In genomic region chr9:117691367-117691766, GRCh38 we compare ENCODE assay signal across 18 cellular contexts. TPM values are rescaled to one million over a fixed set of nuclear protein-coding genes. Genes with fewer than 3 reads are reported as not detected.
DNase-seq lines count a peak whose midpoint lies in the region; ATAC-seq and TF ChIP-seq lines count a peak whose summit lies in the region.
"Had no signal": no experiment of that assay in that cellular context is flagged by ENCODE, and none has a peak within 500 bp of the region (broad histone marks: within the 10 kb centered on the region; RNA-seq: fewer than 3 reads in every experiment).

No MANE protein-coding gene starts in this region.

- H3K27me3 Mint-ChIP-seq in T-cell = peaks cover 3 to 4% of the 10 kb centered on the region in 2 donors

- no peak overlapping the region for H3K27ac Mint-ChIP-seq in T-cell
- H3K27ac Mint-ChIP-seq: CD14-positive monocyte; CD8-positive, alpha-beta T cell; H9; IgD-negative memory B cell had no signal

- no peaks in the 10 kb centered on the region for H3K4me1 Mint-ChIP-seq in T-cell

- H3K27ac ChIP-seq in osteoblast (ENCODE audit: low read depth, low read length) = no peak overlapping the region
- H3K27ac ChIP-seq in left lung = no peak overlapping the region
- H3K27ac ChIP-seq: A549, GM23248 had no signal

- H3K9me3 ChIP-seq in osteoblast (ENCODE audit: low read depth, low read length) = no peaks in the 10 kb centered on the region
- H3K9me3 ChIP-seq in left lung = no peaks in the 10 kb centered on the region
- H3K9me3 ChIP-seq: A549 had no signal

- H3K36me3 Mint-ChIP-seq in T-cell = no peaks in the 10 kb centered on the region
- H3K36me3 Mint-ChIP-seq: CD14-positive monocyte; CD8-positive, alpha-beta T cell had no signal

- no peak overlapping the region for H2AFZ ChIP-seq in osteoblast (ENCODE audit: low read length)
- H2AFZ ChIP-seq: GM23248 had no signal

- CTCF ChIA-PET in T-cell (lab: Charles Lee) = no interaction called here

- TF ChIP-seq CTCF in osteoblast (IDR thresholded peaks at IDR 0.05; ENCODE audit: extremely low read depth, low read depth, low read length) (no peak), left lung (IDR thresholded peaks at IDR 0.05) (no peak)

- DNase-seq in EL (peak; percentile 32), LHCN-M2 (ENCODE audit: low read depth) (peak; percentile 46), dermis microvascular lymphatic vessel endothelial cell (ENCODE audit: low read depth in 2 of 2) (peak; percentile 70 to 72), osteoblast (ENCODE audit: insufficient read length, low spot score, missing footprints) (no peak), T-cell (no peak), left lung (no peak), T1000 (lab: John Stamatoyannopoulos, UW) (no peak)
- DNase-seq: CD8-positive, alpha-beta T cell; COR-L47; DMS153; DMS79 treated with DMSO at 0.1 percent for 48 hours; GM23248; H9 had no signal

- no peaks in the 10 kb centered on the region for H3K27me3 ChIP-seq in osteoblast (ENCODE audit: insufficient read depth, low read length)
- no peaks in the 10 kb centered on the region for H3K27me3 ChIP-seq in left lung

- no peaks in the 10 kb centered on the region for H3K79me2 ChIP-seq in osteoblast (ENCODE audit: insufficient read depth, low read length)

- no peaks in the 10 kb centered on the region for H4K20me1 ChIP-seq in osteoblast (ENCODE audit: insufficient read depth, low read length)

- H3K4me1 ChIP-seq in osteoblast (ENCODE audit: insufficient read depth, low read length) (peaks cover 14% of the 10 kb centered on the region), left lung (peaks cover 0 to 5% of the 10 kb centered on the region in 2 donors)
- H3K4me1 ChIP-seq: A549 had no signal

- no peak overlapping the region for H3K4me3 ChIP-seq in osteoblast (ENCODE audit: insufficient read depth, low read length)
- no peak overlapping the region for H3K4me3 ChIP-seq in left lung
- H3K4me3 ChIP-seq: A549, GM12878, GM23248 had no signal

- ATAC-seq in HG02884 (IDR thresholded peaks at IDR 0.05; ENCODE audit: unreplicated experiment) (no peak), T-cell (replicated peaks in 1 of 4) (no peak), left lung (no peak)
- ATAC-seq: A549; CD8-positive, alpha-beta T cell; GM12878 had no signal

- POLR2A ChIA-PET in T-cell (lab: Charles Lee) = no interaction called here

- H3K4me3 Mint-ChIP-seq in T-cell = no peak overlapping the region
- H3K4me3 Mint-ChIP-seq: CD14-positive monocyte; CD8-positive, alpha-beta T cell; H9; IgD-negative memory B cell had no signal

- intact Hi-C loops in left lung (cut with DNase I) = no loop called here

- peak overlapping the region; percentile 13 for H3K4me2 ChIP-seq in osteoblast (ENCODE audit: insufficient read depth, low read length)
- H3K4me2 ChIP-seq: A549 had no signal

- peaks cover 2 to 14% (median 8%) of the 10 kb centered on the region in 3 donors for H3K9me3 Mint-ChIP-seq in T-cell

- no peaks in the 10 kb centered on the region for H3K36me3 ChIP-seq in osteoblast (ENCODE audit: insufficient read depth, low read length)
- no peaks in the 10 kb centered on the region for H3K36me3 ChIP-seq in left lung

RNA-seq across cellular contexts. Expression of gene TLR4, which starts 12.8 kb away (rescaled TPM):
- total RNA-seq in LHCN-M2 (2014; rRNA removed) (11.0 and 15.2 TPM in 2 replicates), dermis microvascular lymphatic vessel endothelial cell (165 and 172 TPM in 2 replicates), osteoblast (44.2 and 46.7 TPM in 2 replicates), T-cell (under 1 TPM; 0.08 to 0.18 (median 0.16) TPM), left lung (10 to 100 TPM; 24.8 to 62.1 TPM)
- polyA plus RNA-seq in LHCN-M2 (2012) = 10.3 TPM

Comparison
In these comparisons a context has a peak if more than half of its experiments do, and no peak if none do; other contexts are left out.
1. DNase-seq: peak in EL (single experiment), LHCN-M2 (single experiment) and dermis microvascular lymphatic vessel endothelial cell (2 of 2); none in osteoblast (single experiment), T-cell (0 of 34), left lung (0 of 2) and T1000 (single experiment).
2. RNA of gene TLR4, which starts 12.8 kb away (total RNA-seq): 165 to 172 TPM in dermis microvascular lymphatic vessel endothelial cell, 24.8 to 62.1 TPM in left lung, 44.2 to 46.7 TPM in osteoblast and 11.0 to 15.2 TPM in LHCN-M2; 0.08 to 0.18 TPM in T-cell; every median in the first group is over 10 times any median in the second.